Comparison of ENCODE assay signal across 10 cellular contexts in the genomic region with DNA sequence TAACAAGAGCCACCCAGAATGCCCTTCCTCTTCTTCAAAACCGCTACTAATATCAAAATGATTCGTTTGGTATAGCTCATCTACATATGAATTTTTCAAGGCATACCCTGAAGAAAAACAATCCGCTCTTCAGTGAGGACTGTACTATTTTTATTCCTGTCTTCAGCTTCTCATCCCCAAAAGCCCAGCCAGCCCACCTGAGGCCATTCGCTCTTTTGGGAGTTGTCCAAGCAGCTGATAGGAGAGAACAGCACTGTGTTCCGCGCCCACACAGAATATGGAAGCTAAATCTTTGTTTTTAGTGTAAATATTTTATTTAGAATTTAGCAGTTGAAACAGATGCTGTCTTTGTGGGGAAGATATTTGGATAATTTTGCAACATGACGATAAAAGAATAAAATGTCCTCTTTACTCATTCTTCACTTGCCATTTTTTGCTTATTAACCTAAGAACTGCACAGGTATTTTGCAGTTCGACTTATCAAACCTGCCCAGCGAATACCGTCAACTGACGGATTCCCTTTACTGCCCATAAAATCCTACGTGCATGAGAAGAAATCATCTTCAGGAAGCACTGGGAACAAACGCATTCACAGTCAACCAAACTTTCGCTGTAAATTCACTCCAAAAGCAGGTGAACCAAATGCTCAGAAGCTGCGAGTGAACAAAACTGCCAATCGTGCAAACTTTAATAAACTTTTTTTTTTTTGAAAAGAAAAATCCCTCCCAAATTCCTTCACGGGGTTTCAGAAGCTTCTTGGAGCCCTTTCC. TPM values are rescaled to one million over a fixed set of nuclear protein-coding genes. Genes with fewer than 3 reads are reported as not detected.
A peak's percentile ranks its signal among the peaks of the same experiment; 100 is the strongest.
DNase-seq lines count a peak whose midpoint lies in the region; ATAC-seq and TF ChIP-seq lines count a peak whose summit lies in the region.
"Had no signal": no experiment of that assay in that cellular context is flagged by ENCODE, and none has a peak within 500 bp of the region (broad histone marks: within the 10 kb centered on the region; RNA-seq: fewer than 3 reads in every experiment).

No MANE protein-coding gene starts in this region.

- 48 to 51% methylated on average over 16 to 17 of the region's 17 CpGs for WGBS in transverse colon (ENCODE audit: low coverage in 1 of 2), 2 donors

- peak overlapping the region; percentile 96 for H3K4me3 ChIP-seq in cardiac muscle cell
- H3K4me3 ChIP-seq in dorsolateral prefrontal cortex = peak overlapping the region; percentile 43 to 89 (median 72)
- peak overlapping the region; percentile 9 to 58 for H3K4me3 ChIP-seq in mucosa of rectum (ENCODE audit: low read length in 2 of 2)
- peak overlapping the region in 3 of 4 donors; percentile 59 to 85 (median 70) for H3K4me3 ChIP-seq in transverse colon
- no peak overlapping the region for H3K4me3 ChIP-seq in PC-9

- no peak for TF ChIP-seq EP300 in transverse colon (IDR thresholded peaks at IDR 0.05; ENCODE audit: low read depth)

- H3K4me2 ChIP-seq in PC-9 = no peak overlapping the region

- H3K4me1 Mint-ChIP-seq in activated CD8-positive, alpha-beta memory T cell treated with anti-CD3 and anti-CD28 coated beads, Interleukin-2, amount 10 ng/mL, durations not matched to agents 7 days and 5 days = peaks cover 14% of the 10 kb centered on the region

- H3K27me3 ChIP-seq in cardiac muscle cell = peaks cover 7% of the 10 kb centered on the region
- H3K27me3 ChIP-seq in dorsolateral prefrontal cortex = peaks cover 0 to 6% (median 0%) of the 10 kb centered on the region in 45 donors
- H3K27me3 ChIP-seq in mucosa of rectum (ENCODE audit: control insufficient read depth in 2 of 2, insufficient read depth in 2 of 2, low read length in 2 of 2) = peaks cover 12 to 28% of the 10 kb centered on the region in 2 donors
- H3K27me3 ChIP-seq in transverse colon = peaks cover 90% of the 10 kb centered on the region
- no peaks in the 10 kb centered on the region for H3K27me3 ChIP-seq in PC-9 (ENCODE audit: insufficient read depth, low read depth)

- H3K79me2 ChIP-seq in PC-9 (ENCODE audit: low read depth) = no peaks in the 10 kb centered on the region

- TF ChIP-seq POLR2A in transverse colon (IDR thresholded peaks at IDR 0.05) = no peak

- no peak overlapping the region for H3K4me3 Mint-ChIP-seq in activated CD8-positive, alpha-beta memory T cell treated with anti-CD3 and anti-CD28 coated beads, Interleukin-2, amount 10 ng/mL, durations not matched to agents 7 days and 5 days

- TF ChIP-seq CTCF in cardiac muscle cell (IDR thresholded peaks at IDR 0.05; ENCODE audit: low read depth, low read length) (no peak), dorsolateral prefrontal cortex (IDR thresholded peaks at IDR 0.05 in 54 of 56, conservative IDR thresholded peaks at IDR 0.05 in 2 of 56; ENCODE audit: low read depth in 1 of 56, partially characterized antibody in 56 of 56) (no peak), transverse colon (IDR thresholded peaks at IDR 0.05) (no peak), PC-9 (conservative IDR thresholded peaks at IDR 0.05) (no peak)

- H3K27me3 Mint-ChIP-seq in activated CD8-positive, alpha-beta memory T cell treated with anti-CD3 and anti-CD28 coated beads, Interleukin-2, amount 10 ng/mL, durations not matched to agents 7 days and 5 days = peaks cover 76% of the 10 kb centered on the region

- no peaks in the 10 kb centered on the region for H3F3A ChIP-seq in PC-9 (ENCODE audit: insufficient read depth, low read depth)

- no peaks in the 10 kb centered on the region for H4K20me1 ChIP-seq in PC-9 (ENCODE audit: insufficient read depth)

- H3K36me3 ChIP-seq in cardiac muscle cell = no peaks in the 10 kb centered on the region
- H3K36me3 ChIP-seq in mucosa of rectum (ENCODE audit: control insufficient read depth in 2 of 2, insufficient read depth in 2 of 2, low read length in 2 of 2) = no peaks in the 10 kb centered on the region
- no peaks in the 10 kb centered on the region for H3K36me3 ChIP-seq in transverse colon
- no peaks in the 10 kb centered on the region for H3K36me3 ChIP-seq in PC-9 (ENCODE audit: low read depth)

- no peak for ATAC-seq in left ventricle myocardium superior
- ATAC-seq in HG03280 (IDR thresholded peaks at IDR 0.05; ENCODE audit: unreplicated experiment) = no peak
- ATAC-seq in activated CD8-positive, alpha-beta memory T cell treated with anti-CD3 and anti-CD28 coated beads, Interleukin-2, amount 10 ng/mL, durations not matched to agents 7 days and 5 days = no peak

- intact Hi-C loops in left ventricle myocardium superior (cut with micrococcal nuclease) (loop anchor here (10.0 kb wide), 1 partner anchor 54 kb away; no protein-coding TSS in a partner anchor), dorsolateral prefrontal cortex (cut with DNase I) (no loop called here), transverse colon (cut with DNase I; ENCODE audit: low total_unique reads) (no loop called here), PC-9 (cut with micrococcal nuclease; ENCODE audit: unreplicated experiment) (no loop called here)

- H3K36me3 Mint-ChIP-seq in activated CD8-positive, alpha-beta memory T cell treated with anti-CD3 and anti-CD28 coated beads, Interleukin-2, amount 10 ng/mL, durations not matched to agents 7 days and 5 days = peaks cover 4% of the 10 kb centered on the region

- H3K27ac ChIP-seq in cardiac muscle cell (peak overlapping the region; percentile 93), dorsolateral prefrontal cortex (peak overlapping the region in 44 of 59 donors; percentile 17 to 96 (median 69)), mucosa of rectum (ENCODE audit: low read depth in 2 of 2, low read length in 2 of 2) (peak overlapping the region in 1 of 2 donors; percentile 29), transverse colon (peak overlapping the region; percentile 74 to 87 (median 86)), PC-9 (no peak overlapping the region)

- no peaks in the 10 kb centered on the region for H3K9me3 Mint-ChIP-seq in activated CD8-positive, alpha-beta memory T cell treated with anti-CD3 and anti-CD28 coated beads, Interleukin-2, amount 10 ng/mL, durations not matched to agents 7 days and 5 days (ENCODE audit: low read depth)

- peaks cover 47% of the 10 kb centered on the region for H3K4me1 ChIP-seq in cardiac muscle cell (ENCODE audit: low read depth)
- H3K4me1 ChIP-seq in mucosa of rectum (ENCODE audit: control insufficient read depth in 2 of 2, insufficient read depth in 2 of 2, low read length in 2 of 2) = peaks cover 6 to 9% of the 10 kb centered on the region in 2 donors
- peaks cover 0 to 23% (median 12%) of the 10 kb centered on the region in 4 donors for H3K4me1 ChIP-seq in transverse colon
- H3K4me1 ChIP-seq in PC-9 (replicated peaks; ENCODE audit: insufficient read depth) = no peaks in the 10 kb centered on the region

- no peaks in the 10 kb centered on the region for H3K9me3 ChIP-seq in cardiac muscle cell (ENCODE audit: low read depth)
- H3K9me3 ChIP-seq in mucosa of rectum (ENCODE audit: control insufficient read depth in 2 of 2, low read length in 2 of 2) = no peaks in the 10 kb centered on the region
- no peaks in the 10 kb centered on the region for H3K9me3 ChIP-seq in transverse colon
- no peaks in the 10 kb centered on the region for H3K9me3 ChIP-seq in PC-9 (ENCODE audit: insufficient read depth, low read depth)

- H3K27ac Mint-ChIP-seq in activated CD8-positive, alpha-beta memory T cell treated with anti-CD3 and anti-CD28 coated beads, Interleukin-2, amount 10 ng/mL, durations not matched to agents 7 days and 5 days = no peak overlapping the region

- POLR2A ChIA-PET in PC-9 (lab: Charles Lee; ENCODE audit: unreplicated experiment) = no interaction called here

- DNase-seq in cardiac muscle cell (ENCODE audit: low read depth in 1 of 2, low spot score in 1 of 2) (no peak), left ventricle myocardium superior (no peak), dorsolateral prefrontal cortex (peak in 1 of 10 donors; percentile 67), transverse colon (no peak), PC-9 (no peak)
- no peak for DNase-seq in activated CD8-positive, alpha-beta memory T cell treated with anti-CD3 and anti-CD28 coated beads, Interleukin-2, amount 10 ng/mL, durations not matched to agents 7 days and 5 days
- DNase-seq: activated CD4-positive, alpha-beta T cell treated with anti-CD3 and anti-CD28 coated beads, Interleukin-2, amount 50 U/mL, for 1 hour; NCI-H510A treated with DMSO at 0.1 percent for 48 hours had no signal

- in situ Hi-C loops in transverse colon (cut with MboI; ENCODE audit: low pct_ligation_motif_present in 1 of 4, low pct_unique_long_range_greater_than_20kb in 1 of 4, low sequenced_read_pairs in 3 of 4) = no loop called here

- no peaks in the 10 kb centered on the region for H3K9me2 ChIP-seq in PC-9 (ENCODE audit: insufficient read depth)

- H2AFZ ChIP-seq in PC-9 = no peak overlapping the region

- BruUV-seq in PC-9 (replicated peaks; lab: Mats Ljungman, UMichigan) = no TSS peak

- CTCF ChIA-PET in PC-9 (lab: Charles Lee) = no interaction called here
- CTCF ChIA-PET in activated CD8-positive, alpha-beta memory T cell treated with anti-CD3 and anti-CD28 coated beads, Interleukin-2, amount 10 ng/mL, durations not matched to agents 7 days and 5 days (lab: Charles Lee) = no interaction called here

- H3K9ac ChIP-seq in mucosa of rectum (ENCODE audit: low read depth in 1 of 2, low read length in 2 of 2) = peak overlapping the region in 1 of 2 donors; percentile 40

RNA-seq across cellular contexts. Expression of a gene that starts 3.4 kb away (rescaled TPM):
- total RNA-seq in cardiac muscle cell (152 and 442 TPM in 2 replicates), left ventricle myocardium superior (28.8 TPM), dorsolateral prefrontal cortex (10 to 100 TPM; 12.9 to 41.3 (median 22.3) TPM), transverse colon (10 to 100 TPM in 1 of 4 donors, 1 to 10 TPM in 3; 6.4 to 29.5 (median 9.0) TPM), PC-9 (2021) (not detected in 2 replicates)
- 34.2 and 47.9 TPM in 2 replicates for polyA plus RNA-seq in cardiac muscle cell
- not detected for total RNA-seq in activated CD8-positive, alpha-beta memory T cell treated with anti-CD3 and anti-CD28 coated beads, Interleukin-2, amount 10 ng/mL, durations not matched to agents 7 days and 5 days
